1 cellular context compared by ENCODE assay signal in the genomic region with DNA sequence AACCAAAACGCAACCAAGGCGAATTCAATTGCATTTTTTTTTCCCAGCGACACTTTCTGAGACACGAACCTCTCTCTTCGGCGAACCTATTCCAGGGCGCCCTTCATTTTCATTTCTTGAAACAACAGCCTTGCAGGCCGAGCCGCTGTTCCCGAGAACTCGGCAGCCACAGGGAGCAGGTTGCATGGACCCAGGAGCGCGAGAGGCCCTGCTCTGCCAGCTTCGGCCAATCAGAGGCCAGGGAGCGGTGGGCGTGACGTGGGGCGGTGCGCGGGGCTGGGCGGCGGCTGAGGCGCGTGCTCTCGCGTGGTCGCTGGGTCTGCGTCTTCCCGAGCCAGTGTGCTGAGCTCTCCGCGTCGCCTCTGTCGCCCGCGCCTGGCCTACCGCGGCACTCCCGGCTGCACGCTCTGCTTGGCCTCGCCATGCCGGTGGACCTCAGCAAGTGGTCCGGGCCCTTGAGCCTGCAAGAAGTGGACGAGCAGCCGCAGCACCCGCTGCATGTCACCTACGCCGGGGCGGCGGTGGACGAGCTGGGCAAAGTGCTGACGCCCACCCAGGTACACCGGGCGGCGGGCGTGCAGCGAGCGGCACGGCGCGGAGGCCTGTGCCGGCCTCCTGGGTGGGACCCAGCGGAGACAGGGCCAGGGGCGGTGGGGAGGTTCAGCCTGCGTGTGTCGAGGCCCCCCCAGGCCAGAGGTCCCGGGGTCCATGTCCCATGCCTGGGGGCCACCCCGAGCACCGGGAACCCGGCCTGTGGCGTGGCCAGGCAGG.
TF ChIP-seq lines count a peak whose summit lies in the region.

PEBP1 (plus strand) TSS at position 337 of the 771 bp plus-strand sequence; CDS start at position 423, 86 bp downstream.

TF ChIP-seq in K562, 482 proteins besides CTCF, POLR2A, EP300 and RAD21 (continued from another document and continues in another):
- TF ChIP-seq, protein P1, sequence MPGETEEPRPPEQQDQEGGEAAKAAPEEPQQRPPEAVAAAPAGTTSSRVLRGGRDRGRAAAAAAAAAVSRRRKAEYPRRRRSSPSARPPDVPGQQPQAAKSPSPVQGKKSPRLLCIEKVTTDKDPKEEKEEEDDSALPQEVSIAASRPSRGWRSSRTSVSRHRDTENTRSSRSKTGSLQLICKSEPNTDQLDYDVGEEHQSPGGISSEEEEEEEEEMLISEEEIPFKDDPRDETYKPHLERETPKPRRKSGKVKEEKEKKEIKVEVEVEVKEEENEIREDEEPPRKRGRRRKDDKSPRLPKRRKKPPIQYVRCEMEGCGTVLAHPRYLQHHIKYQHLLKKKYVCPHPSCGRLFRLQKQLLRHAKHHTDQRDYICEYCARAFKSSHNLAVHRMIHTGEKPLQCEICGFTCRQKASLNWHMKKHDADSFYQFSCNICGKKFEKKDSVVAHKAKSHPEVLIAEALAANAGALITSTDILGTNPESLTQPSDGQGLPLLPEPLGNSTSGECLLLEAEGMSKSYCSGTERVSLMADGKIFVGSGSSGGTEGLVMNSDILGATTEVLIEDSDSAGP (CRISPR knock-in tag; IDR thresholded peaks at IDR 0.05): 0 out of 2 replicates have a peak, but pooled peaks have one; percentile 14
- TF ChIP-seq, protein P2, sequence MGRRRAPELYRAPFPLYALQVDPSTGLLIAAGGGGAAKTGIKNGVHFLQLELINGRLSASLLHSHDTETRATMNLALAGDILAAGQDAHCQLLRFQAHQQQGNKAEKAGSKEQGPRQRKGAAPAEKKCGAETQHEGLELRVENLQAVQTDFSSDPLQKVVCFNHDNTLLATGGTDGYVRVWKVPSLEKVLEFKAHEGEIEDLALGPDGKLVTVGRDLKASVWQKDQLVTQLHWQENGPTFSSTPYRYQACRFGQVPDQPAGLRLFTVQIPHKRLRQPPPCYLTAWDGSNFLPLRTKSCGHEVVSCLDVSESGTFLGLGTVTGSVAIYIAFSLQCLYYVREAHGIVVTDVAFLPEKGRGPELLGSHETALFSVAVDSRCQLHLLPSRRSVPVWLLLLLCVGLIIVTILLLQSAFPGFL (CRISPR knock-in tag; IDR thresholded peaks at IDR 0.05): no peak
- TF ChIP-seq RBM34 (IDR thresholded peaks at IDR 0.05; ENCODE audit: borderline replicate concordance, insufficient read depth, low read length): no peak
- no peak for TF ChIP-seq ZNF699 (CRISPR knock-in tag; IDR thresholded peaks at IDR 0.05; ENCODE audit: insufficient replicate concordance)
- TF ChIP-seq ZNF280B (CRISPR knock-in tag; IDR thresholded peaks at IDR 0.05): no peak
- TF ChIP-seq, protein P3, sequence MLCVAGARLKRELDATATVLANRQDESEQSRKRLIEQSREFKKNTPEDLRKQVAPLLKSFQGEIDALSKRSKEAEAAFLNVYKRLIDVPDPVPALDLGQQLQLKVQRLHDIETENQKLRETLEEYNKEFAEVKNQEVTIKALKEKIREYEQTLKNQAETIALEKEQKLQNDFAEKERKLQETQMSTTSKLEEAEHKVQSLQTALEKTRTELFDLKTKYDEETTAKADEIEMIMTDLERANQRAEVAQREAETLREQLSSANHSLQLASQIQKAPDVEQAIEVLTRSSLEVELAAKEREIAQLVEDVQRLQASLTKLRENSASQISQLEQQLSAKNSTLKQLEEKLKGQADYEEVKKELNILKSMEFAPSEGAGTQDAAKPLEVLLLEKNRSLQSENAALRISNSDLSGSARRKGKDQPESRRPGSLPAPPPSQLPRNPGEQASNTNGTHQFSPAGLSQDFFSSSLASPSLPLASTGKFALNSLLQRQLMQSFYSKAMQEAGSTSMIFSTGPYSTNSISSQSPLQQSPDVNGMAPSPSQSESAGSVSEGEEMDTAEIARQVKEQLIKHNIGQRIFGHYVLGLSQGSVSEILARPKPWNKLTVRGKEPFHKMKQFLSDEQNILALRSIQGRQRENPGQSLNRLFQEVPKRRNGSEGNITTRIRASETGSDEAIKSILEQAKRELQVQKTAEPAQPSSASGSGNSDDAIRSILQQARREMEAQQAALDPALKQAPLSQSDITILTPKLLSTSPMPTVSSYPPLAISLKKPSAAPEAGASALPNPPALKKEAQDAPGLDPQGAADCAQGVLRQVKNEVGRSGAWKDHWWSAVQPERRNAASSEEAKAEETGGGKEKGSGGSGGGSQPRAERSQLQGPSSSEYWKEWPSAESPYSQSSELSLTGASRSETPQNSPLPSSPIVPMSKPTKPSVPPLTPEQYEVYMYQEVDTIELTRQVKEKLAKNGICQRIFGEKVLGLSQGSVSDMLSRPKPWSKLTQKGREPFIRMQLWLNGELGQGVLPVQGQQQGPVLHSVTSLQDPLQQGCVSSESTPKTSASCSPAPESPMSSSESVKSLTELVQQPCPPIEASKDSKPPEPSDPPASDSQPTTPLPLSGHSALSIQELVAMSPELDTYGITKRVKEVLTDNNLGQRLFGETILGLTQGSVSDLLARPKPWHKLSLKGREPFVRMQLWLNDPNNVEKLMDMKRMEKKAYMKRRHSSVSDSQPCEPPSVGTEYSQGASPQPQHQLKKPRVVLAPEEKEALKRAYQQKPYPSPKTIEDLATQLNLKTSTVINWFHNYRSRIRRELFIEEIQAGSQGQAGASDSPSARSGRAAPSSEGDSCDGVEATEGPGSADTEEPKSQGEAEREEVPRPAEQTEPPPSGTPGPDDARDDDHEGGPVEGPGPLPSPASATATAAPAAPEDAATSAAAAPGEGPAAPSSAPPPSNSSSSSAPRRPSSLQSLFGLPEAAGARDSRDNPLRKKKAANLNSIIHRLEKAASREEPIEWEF (CRISPR knock-in tag; IDR thresholded peaks at IDR 0.05): no peak
- no peak for TF ChIP-seq ZNF212 (CRISPR knock-in tag; IDR thresholded peaks at IDR 0.05)
- TF ChIP-seq DPF2 (IDR thresholded peaks at IDR 0.05): no peak
- TF ChIP-seq ERF (CRISPR knock-in tag; IDR thresholded peaks at IDR 0.05): no peak
- peak; percentile 73 for TF ChIP-seq NR2C2 (CRISPR knock-in tag; IDR thresholded peaks at IDR 0.05)
- peak; percentile 61; the same call in 1 of the 2 replicates for TF ChIP-seq NR2C2 (tag; IDR thresholded peaks at IDR 0.05)
- TF ChIP-seq MAFG (tag; conservative IDR thresholded peaks at IDR 0.05): no peak
- TF ChIP-seq HDAC3 (IDR thresholded peaks at IDR 0.05; ENCODE audit: borderline replicate concordance, partially characterized antibody): no peak
- no peak for TF ChIP-seq PCBP2 (IDR thresholded peaks at IDR 0.05; ENCODE audit: low read depth, low read length, poor library complexity, severe bottlenecking)
- TF ChIP-seq ZNF644 (tag; IDR thresholded peaks at IDR 0.05; ENCODE audit: low read depth): no peak; the same call in 1 of the 2 replicates
- TF ChIP-seq PPARD (CRISPR knock-in tag; IDR thresholded peaks at IDR 0.05): no peak
- TF ChIP-seq, protein P4, sequence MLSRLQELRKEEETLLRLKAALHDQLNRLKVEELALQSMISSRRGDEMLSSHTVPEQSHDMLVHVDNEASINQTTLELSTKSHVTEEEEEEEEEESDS (CRISPR knock-in tag; IDR thresholded peaks at IDR 0.05): no peak
- TF ChIP-seq, protein P5, sequence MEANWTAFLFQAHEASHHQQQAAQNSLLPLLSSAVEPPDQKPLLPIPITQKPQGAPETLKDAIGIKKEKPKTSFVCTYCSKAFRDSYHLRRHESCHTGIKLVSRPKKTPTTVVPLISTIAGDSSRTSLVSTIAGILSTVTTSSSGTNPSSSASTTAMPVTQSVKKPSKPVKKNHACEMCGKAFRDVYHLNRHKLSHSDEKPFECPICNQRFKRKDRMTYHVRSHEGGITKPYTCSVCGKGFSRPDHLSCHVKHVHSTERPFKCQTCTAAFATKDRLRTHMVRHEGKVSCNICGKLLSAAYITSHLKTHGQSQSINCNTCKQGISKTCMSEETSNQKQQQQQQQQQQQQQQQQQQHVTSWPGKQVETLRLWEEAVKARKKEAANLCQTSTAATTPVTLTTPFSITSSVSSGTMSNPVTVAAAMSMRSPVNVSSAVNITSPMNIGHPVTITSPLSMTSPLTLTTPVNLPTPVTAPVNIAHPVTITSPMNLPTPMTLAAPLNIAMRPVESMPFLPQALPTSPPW (CRISPR knock-in tag; IDR thresholded peaks at IDR 0.05): 0 out of 2 replicates have a peak, but pooled peaks have one; percentile 19
- peak; percentile 96 for TF ChIP-seq RBBP5 (IDR thresholded peaks at IDR 0.05; ENCODE audit: borderline replicate concordance, insufficient read depth, low read length, poor library complexity, severe bottlenecking)
- no peak for TF ChIP-seq KAT8 (IDR thresholded peaks at IDR 0.05; ENCODE audit: low read depth)
- no peak for TF ChIP-seq ZBTB17 (CRISPR knock-in tag; IDR thresholded peaks at IDR 0.05)
- TF ChIP-seq ZNF253 (CRISPR knock-in tag; conservative IDR thresholded peaks at IDR 0.05): no peak
- TF ChIP-seq ZFP36 (IDR thresholded peaks at IDR 0.05; ENCODE audit: low read depth, low read length, partially characterized antibody): peak; percentile 36
- TF ChIP-seq, protein P6, sequence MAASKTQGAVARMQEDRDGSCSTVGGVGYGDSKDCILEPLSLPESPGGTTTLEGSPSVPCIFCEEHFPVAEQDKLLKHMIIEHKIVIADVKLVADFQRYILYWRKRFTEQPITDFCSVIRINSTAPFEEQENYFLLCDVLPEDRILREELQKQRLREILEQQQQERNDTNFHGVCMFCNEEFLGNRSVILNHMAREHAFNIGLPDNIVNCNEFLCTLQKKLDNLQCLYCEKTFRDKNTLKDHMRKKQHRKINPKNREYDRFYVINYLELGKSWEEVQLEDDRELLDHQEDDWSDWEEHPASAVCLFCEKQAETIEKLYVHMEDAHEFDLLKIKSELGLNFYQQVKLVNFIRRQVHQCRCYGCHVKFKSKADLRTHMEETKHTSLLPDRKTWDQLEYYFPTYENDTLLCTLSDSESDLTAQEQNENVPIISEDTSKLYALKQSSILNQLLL (CRISPR knock-in tag; IDR thresholded peaks at IDR 0.05; ENCODE audit: borderline replicate concordance): no peak
- TF ChIP-seq, protein P7, sequence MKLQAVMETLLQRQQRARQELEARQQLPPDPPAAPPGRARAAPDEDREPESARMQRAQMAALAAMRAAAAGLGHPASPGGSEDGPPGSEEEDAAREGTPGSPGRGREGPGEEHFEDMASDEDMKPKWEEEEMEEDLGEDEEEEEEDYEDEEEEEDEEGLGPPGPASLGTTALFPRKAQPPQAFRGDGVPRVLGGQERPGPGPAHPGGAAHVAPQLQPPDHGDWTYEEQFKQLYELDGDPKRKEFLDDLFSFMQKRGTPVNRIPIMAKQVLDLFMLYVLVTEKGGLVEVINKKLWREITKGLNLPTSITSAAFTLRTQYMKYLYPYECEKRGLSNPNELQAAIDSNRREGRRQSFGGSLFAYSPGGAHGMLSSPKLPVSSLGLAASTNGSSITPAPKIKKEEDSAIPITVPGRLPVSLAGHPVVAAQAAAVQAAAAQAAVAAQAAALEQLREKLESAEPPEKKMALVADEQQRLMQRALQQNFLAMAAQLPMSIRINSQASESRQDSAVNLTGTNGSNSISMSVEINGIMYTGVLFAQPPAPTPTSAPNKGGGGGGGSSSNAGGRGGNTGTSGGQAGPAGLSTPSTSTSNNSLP (IDR thresholded peaks at IDR 0.05; ENCODE audit: borderline replicate concordance, low read depth, low read length): no peak
- no peak for TF ChIP-seq XRCC3 (IDR thresholded peaks at IDR 0.05)
- no peak for TF ChIP-seq SIX5 (IDR thresholded peaks at IDR 0.05; ENCODE audit: borderline replicate concordance in 1 of 2, insufficient read depth in 1 of 2, low read depth in 1 of 2, low read length in 2 of 2)
- TF ChIP-seq SFPQ (IDR thresholded peaks at IDR 0.05; ENCODE audit: low read depth, low read length): no peak
- TF ChIP-seq CBX2 (IDR thresholded peaks at IDR 0.05; ENCODE audit: insufficient read depth, low read length, poor library complexity, severe bottlenecking): no peak
- TF ChIP-seq BRF1 (IDR thresholded peaks at IDR 0.05; ENCODE audit: borderline replicate concordance, extremely low read depth, insufficient read length): no peak
- TF ChIP-seq, protein P8, sequence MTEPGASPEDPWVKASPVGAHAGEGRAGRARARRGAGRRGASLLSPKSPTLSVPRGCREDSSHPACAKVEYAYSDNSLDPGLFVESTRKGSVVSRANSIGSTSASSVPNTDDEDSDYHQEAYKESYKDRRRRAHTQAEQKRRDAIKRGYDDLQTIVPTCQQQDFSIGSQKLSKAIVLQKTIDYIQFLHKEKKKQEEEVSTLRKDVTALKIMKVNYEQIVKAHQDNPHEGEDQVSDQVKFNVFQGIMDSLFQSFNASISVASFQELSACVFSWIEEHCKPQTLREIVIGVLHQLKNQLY (CRISPR knock-in tag; conservative IDR thresholded peaks at IDR 0.05): no peak
- peak; percentile 89 for TF ChIP-seq FOXP1 (CRISPR knock-in tag; IDR thresholded peaks at IDR 0.05)
- TF ChIP-seq, protein P9, sequence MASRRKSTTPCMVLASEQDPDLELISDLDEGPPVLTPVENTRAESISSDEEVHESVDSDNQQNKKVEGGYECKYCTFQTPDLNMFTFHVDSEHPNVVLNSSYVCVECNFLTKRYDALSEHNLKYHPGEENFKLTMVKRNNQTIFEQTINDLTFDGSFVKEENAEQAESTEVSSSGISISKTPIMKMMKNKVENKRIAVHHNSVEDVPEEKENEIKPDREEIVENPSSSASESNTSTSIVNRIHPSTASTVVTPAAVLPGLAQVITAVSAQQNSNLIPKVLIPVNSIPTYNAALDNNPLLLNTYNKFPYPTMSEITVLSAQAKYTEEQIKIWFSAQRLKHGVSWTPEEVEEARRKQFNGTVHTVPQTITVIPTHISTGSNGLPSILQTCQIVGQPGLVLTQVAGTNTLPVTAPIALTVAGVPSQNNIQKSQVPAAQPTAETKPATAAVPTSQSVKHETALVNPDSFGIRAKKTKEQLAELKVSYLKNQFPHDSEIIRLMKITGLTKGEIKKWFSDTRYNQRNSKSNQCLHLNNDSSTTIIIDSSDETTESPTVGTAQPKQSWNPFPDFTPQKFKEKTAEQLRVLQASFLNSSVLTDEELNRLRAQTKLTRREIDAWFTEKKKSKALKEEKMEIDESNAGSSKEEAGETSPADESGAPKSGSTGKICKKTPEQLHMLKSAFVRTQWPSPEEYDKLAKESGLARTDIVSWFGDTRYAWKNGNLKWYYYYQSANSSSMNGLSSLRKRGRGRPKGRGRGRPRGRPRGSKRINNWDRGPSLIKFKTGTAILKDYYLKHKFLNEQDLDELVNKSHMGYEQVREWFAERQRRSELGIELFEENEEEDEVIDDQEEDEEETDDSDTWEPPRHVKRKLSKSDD (conservative IDR thresholded peaks at IDR 0.05; ENCODE audit: low read length): no peak
